30 cellular contexts compared by ENCODE assay signal in the genomic region with DNA sequence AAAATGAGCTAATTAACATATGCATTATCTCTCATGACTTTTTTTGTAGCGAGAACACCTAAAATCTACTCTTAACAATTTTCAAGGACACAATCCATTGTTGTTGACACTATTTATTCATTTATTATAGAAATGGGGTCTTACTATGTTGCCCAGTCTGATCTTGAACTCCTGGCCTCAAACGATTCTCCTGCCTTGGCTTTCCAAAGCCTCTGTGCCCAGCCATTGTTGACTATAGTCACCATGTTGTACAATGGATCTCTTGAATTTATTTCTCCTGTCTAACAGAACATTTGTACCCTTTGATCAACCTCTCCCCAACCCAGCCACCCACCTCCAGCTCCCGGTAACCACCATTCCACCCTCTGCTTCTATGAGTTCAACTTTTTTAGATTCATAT. TPM values are rescaled to one million over a fixed set of nuclear protein-coding genes. Genes with fewer than 3 reads are reported as not detected.
"Had no signal": no experiment of that assay in that cellular context is flagged by ENCODE, and none has a peak within 500 bp of the region (broad histone marks: within the 10 kb centered on the region; RNA-seq: fewer than 3 reads in every experiment).

No MANE protein-coding gene starts in this region.

- DNase-seq: colonic mucosa; cortex of kidney; effector CD8-positive, alpha-beta T cell; effector memory CD8-positive, alpha-beta T cell; endodermal cell; erythroblast; esophagus squamous epithelium; foreskin fibroblast; foreskin melanocyte; gastrocnemius medialis; glutamatergic neuron; head of caudate nucleus; heart right ventricle; hippocampal formation; left cardiac atrium; left lung; left ventricle myocardium superior; lower lobe of right lung; mesenchymal stem cell; mucosa of descending colon had no signal

- FAIRE-seq: endometrium, islet of Langerhans, keratinocyte had no signal

- H3K27ac ChIP-seq: colonic mucosa, epithelial cell of prostate, esophagus squamous epithelium, gastrocnemius medialis, heart right ventricle, left lung, lower lobe of right lung had no signal

- H3K4me3 ChIP-seq: colonic mucosa, esophagus squamous epithelium, gastrocnemius medialis, heart right ventricle, left lung, lower lobe of right lung, mucosa of descending colon had no signal

- H3K9me3 ChIP-seq: colonic mucosa, esophagus squamous epithelium, gastrocnemius medialis, heart right ventricle, left lung, lower lobe of right lung, mucosa of descending colon had no signal

- H3K36me3 ChIP-seq: colonic mucosa, esophagus squamous epithelium, gastrocnemius medialis, heart right ventricle, left lung, lower lobe of right lung had no signal

- H3K27me3 ChIP-seq: colonic mucosa, esophagus squamous epithelium, gastrocnemius medialis, heart right ventricle, left lung had no signal

- ATAC-seq: effector memory CD8-positive, alpha-beta T cell; esophagus mucosa; gastrocnemius medialis; heart right ventricle; left cardiac atrium; left lung; left ventricle myocardium superior; lower lobe of right lung; mucosa of descending colon had no signal

- H3K4me1 ChIP-seq: colonic mucosa, gastrocnemius medialis, left lung, lower lobe of right lung had no signal

RNA-seq across cellular contexts. Expression of a gene that starts 41.2 kb away (rescaled TPM):
- total RNA-seq: dermis microvascular lymphatic vessel endothelial cell, endodermal cell, glomerular endothelial cell, kidney epithelial cell, lung microvascular endothelial cell, myocyte had no signal

RNA-seq across cellular contexts. Expression of a gene that starts 54.7 kb away (rescaled TPM):
- total RNA-seq: dermis microvascular lymphatic vessel endothelial cell, endodermal cell, gastrocnemius medialis, glomerular endothelial cell, kidney epithelial cell, lung microvascular endothelial cell, myocyte had no signal
